Comparison of ENCODE assay signal across 28 cellular contexts in genomic region chr10:48767752-48768450, GRCh38.
A peak's percentile ranks its signal among the peaks of the same experiment; 100 is the strongest.
DNase-seq lines count a peak whose midpoint lies in the region; ATAC-seq and TF ChIP-seq lines count a peak whose summit lies in the region.
"Had no signal": no experiment of that assay in that cellular context is flagged by ENCODE, and none has a peak within 500 bp of the region (broad histone marks: within the 10 kb centered on the region; RNA-seq: fewer than 3 reads in every experiment).

No MANE protein-coding gene starts in this region.

- no peak overlapping the region for H3K27ac ChIP-seq in coronary artery
- H3K27ac ChIP-seq: BLaER1 treated with 17β-estradiol and CSF1 and Interleukin-3, amounts not matched to agents 10 nM and 100 nM; HL-60; KMS-11; Peyer's patch had no signal

- intact Hi-C loops in natural killer cell (cut with micrococcal nuclease) = no loop called here

- H3K9me3 Mint-ChIP-seq in natural killer cell treated with Interleukin-12 subunit alpha and Interleukin-12 subunit beta and Interleukin-15 and Interleukin-18, amount 100 ng/mL, for 72 hours = no peaks in the 10 kb centered on the region
- H3K9me3 Mint-ChIP-seq in natural killer cell = no peaks in the 10 kb centered on the region
- H3K9me3 Mint-ChIP-seq in osteocyte (ENCODE audit: unreplicated experiment) = no peaks in the 10 kb centered on the region
- H3K9me3 Mint-ChIP-seq: HFFc6 had no signal

- no peak overlapping the region for H3K4me3 Mint-ChIP-seq in natural killer cell treated with Interleukin-12 subunit alpha and Interleukin-12 subunit beta and Interleukin-15 and Interleukin-18, amount 100 ng/mL, for 72 hours
- H3K4me3 Mint-ChIP-seq in natural killer cell (no peak overlapping the region), osteocyte (ENCODE audit: unreplicated experiment) (no peak overlapping the region)
- H3K4me3 Mint-ChIP-seq: CD4-positive, alpha-beta memory T cell; HFFc6 had no signal

- H3K4me1 Mint-ChIP-seq in natural killer cell treated with Interleukin-12 subunit alpha and Interleukin-12 subunit beta and Interleukin-15 and Interleukin-18, amount 100 ng/mL, for 72 hours (ENCODE audit: low read depth in 2 of 2) = no peaks in the 10 kb centered on the region
- H3K4me1 Mint-ChIP-seq in natural killer cell = no peaks in the 10 kb centered on the region
- H3K4me1 Mint-ChIP-seq in osteocyte (ENCODE audit: unreplicated experiment) = no peaks in the 10 kb centered on the region

- ATAC-seq in natural killer cell treated with Interleukin-12 subunit alpha and Interleukin-12 subunit beta and Interleukin-15 and Interleukin-18, amount 100 ng/mL, for 72 hours = peak; percentile 14 to 46
- ATAC-seq in natural killer cell (no peak), HG02973 (IDR thresholded peaks at IDR 0.05; ENCODE audit: unreplicated experiment) (no peak), GM18511 (IDR thresholded peaks at IDR 0.05; ENCODE audit: unreplicated experiment) (no peak)
- ATAC-seq: GM12878 had no signal

- H3K27me3 Mint-ChIP-seq in natural killer cell treated with Interleukin-12 subunit alpha and Interleukin-12 subunit beta and Interleukin-15 and Interleukin-18, amount 100 ng/mL, for 72 hours = peaks cover 0 to 5% of the 10 kb centered on the region in 2 donors
- H3K27me3 Mint-ChIP-seq in natural killer cell (ENCODE audit: low read depth in 2 of 2) = no peaks in the 10 kb centered on the region
- H3K27me3 Mint-ChIP-seq in osteocyte (ENCODE audit: unreplicated experiment) = peaks cover 4% of the 10 kb centered on the region
- H3K27me3 Mint-ChIP-seq: IgD-negative memory B cell had no signal

- H3K36me3 Mint-ChIP-seq in natural killer cell treated with Interleukin-12 subunit alpha and Interleukin-12 subunit beta and Interleukin-15 and Interleukin-18, amount 100 ng/mL, for 72 hours = no peaks in the 10 kb centered on the region
- H3K36me3 Mint-ChIP-seq in natural killer cell (no peaks in the 10 kb centered on the region), osteocyte (ENCODE audit: unreplicated experiment) (no peaks in the 10 kb centered on the region)
- H3K36me3 Mint-ChIP-seq: CD4-positive, alpha-beta memory T cell had no signal

- no peak overlapping the region for H3K4me3 ChIP-seq in coronary artery
- H3K4me3 ChIP-seq: BLaER1 treated with 17β-estradiol and CSF1 and Interleukin-3, amounts not matched to agents 10 nM and 100 nM; GM12878; HAP-1; Peyer's patch had no signal

- TF ChIP-seq CTCF in natural killer cell (IDR thresholded peaks at IDR 0.05) = no peak
- TF ChIP-seq CTCF in coronary artery (IDR thresholded peaks at IDR 0.05) = no peak
- no peak for TF ChIP-seq CTCF in osteocyte (IDR thresholded peaks at IDR 0.05)

- DNase-seq in natural killer cell treated with Interleukin-12 subunit alpha and Interleukin-12 subunit beta and Interleukin-15 and Interleukin-18, amount 100 ng/mL, for 72 hours (ENCODE audit: low spot score) = no peak
- DNase-seq in natural killer cell (no peak), coronary artery (ENCODE audit: low spot score) (peak; percentile 33), osteocyte (ENCODE audit: extremely low spot score, unreplicated experiment) (peak; percentile 76), activated T-cell treated with anti-CD3 and anti-CD28 coated beads for 4 hours (no peak)
- DNase-seq: CD4-positive, alpha-beta memory T cell; COR-L47; DMS79; EL; GDM1; GOT3; HFFc6; MM.1S; NCI-H1417 treated with DMSO at 0.1 percent for 48 hours; NCI-H1694 treated with DMSO at 0.1 percent for 48 hours; NCI-H2081; NCI-H2227 treated with DMSO at 0.1 percent for 48 hours; NCI-H526 treated with DMSO at 0.1 percent for 48 hours; Peyer's patch; SHP77 treated with DMSO at 0.1 percent for 48 hours had no signal

- no peak overlapping the region for H3K27ac Mint-ChIP-seq in natural killer cell treated with Interleukin-12 subunit alpha and Interleukin-12 subunit beta and Interleukin-15 and Interleukin-18, amount 100 ng/mL, for 72 hours
- no peak overlapping the region for H3K27ac Mint-ChIP-seq in natural killer cell
- H3K27ac Mint-ChIP-seq in osteocyte (ENCODE audit: unreplicated experiment) = no peak overlapping the region
- H3K27ac Mint-ChIP-seq: CD4-positive, alpha-beta memory T cell; HFFc6 had no signal

Comparison
In these comparisons a context has a peak if more than half of its experiments do, and no peak if none do; other contexts are left out.
1. ATAC-seq: peak in natural killer cell treated with Interleukin-12 subunit alpha and Interleukin-12 subunit beta and Interleukin-15 and Interleukin-18, amount 100 ng/mL, for 72 hours (2 of 2); none in natural killer cell (0 of 3), HG02973 (single experiment) and GM18511 (single experiment).
2. DNase-seq: peak in coronary artery (single experiment) and osteocyte (single experiment); none in natural killer cell treated with Interleukin-12 subunit alpha and Interleukin-12 subunit beta and Interleukin-15 and Interleukin-18, amount 100 ng/mL, for 72 hours (single experiment), natural killer cell (single experiment) and activated T-cell treated with anti-CD3 and anti-CD28 coated beads for 4 hours (single experiment).